Comparison of ENCODE assay signal across 11 cellular contexts in genomic region chr20:1773816-1774215, GRCh38.
"Had no signal": no experiment of that assay in that cellular context is flagged by ENCODE, and none has a peak within 500 bp of the region (broad histone marks: within the 10 kb centered on the region; RNA-seq: fewer than 3 reads in every experiment).

No MANE protein-coding gene starts in this region.

- H3K36me3 ChIP-seq: HAP-1 had no signal

- DNase-seq: GM23248, GOT3, H7, H9, HCEC 1CT, HFFc6 had no signal

- H3K9me3 ChIP-seq: HAP-1 had no signal

- FAIRE-seq: H1, H54 had no signal

- H3K4me2 ChIP-seq: GM23338 had no signal

- H3K9ac ChIP-seq: GM23248 had no signal

- H3K4me3 ChIP-seq: GM23248, GM23338, HAP-1 had no signal

- ATAC-seq: GM23338, HCT116 had no signal

- H3K27ac ChIP-seq: GM23248 had no signal

- H2AFZ ChIP-seq: GM23248, GM23338 had no signal
